2 cellular contexts compared by ENCODE assay signal in the genomic region with DNA sequence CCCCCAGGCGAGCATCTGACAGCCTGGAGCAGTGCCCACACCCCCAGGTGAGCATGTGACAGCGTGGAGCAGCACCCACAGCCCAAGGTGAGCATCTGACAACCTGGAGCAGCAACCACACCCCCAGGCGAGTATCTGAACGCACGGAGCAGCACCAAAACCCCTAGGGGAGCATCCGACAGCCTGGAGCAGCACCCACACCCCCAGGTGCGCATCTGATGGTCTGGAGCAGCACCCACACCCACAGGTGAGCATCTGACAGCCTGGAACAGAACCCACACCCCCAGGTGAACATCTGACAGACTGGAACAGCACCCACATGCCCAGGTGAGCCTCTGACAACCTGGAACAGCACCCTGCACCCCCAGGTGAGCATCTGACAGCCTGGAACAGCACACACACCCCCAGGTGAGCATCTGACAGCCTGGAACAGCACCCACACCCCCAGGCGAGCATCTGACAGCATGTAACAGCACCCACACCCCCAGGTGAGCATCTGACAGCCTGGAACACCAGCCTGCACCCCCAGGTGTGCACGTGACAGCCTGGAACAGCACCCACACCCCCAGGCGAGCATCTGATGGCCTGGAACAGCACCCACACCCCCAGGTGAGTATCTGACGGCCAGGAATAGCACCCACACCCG. TPM values are rescaled to one million over a fixed set of nuclear protein-coding genes. Genes with fewer than 3 reads are reported as not detected.
"Had no signal": no experiment of that assay in that cellular context is flagged by ENCODE, and none has a peak within 500 bp of the region (broad histone marks: within the 10 kb centered on the region; RNA-seq: fewer than 3 reads in every experiment).

No MANE protein-coding gene starts in this region.

RNA-seq across cellular contexts. Expression of gene MMEL1, which starts 20.2 kb away (rescaled TPM):
- total RNA-seq: epithelial cell of proximal tubule, osteocyte had no signal
